In the genomic region with DNA sequence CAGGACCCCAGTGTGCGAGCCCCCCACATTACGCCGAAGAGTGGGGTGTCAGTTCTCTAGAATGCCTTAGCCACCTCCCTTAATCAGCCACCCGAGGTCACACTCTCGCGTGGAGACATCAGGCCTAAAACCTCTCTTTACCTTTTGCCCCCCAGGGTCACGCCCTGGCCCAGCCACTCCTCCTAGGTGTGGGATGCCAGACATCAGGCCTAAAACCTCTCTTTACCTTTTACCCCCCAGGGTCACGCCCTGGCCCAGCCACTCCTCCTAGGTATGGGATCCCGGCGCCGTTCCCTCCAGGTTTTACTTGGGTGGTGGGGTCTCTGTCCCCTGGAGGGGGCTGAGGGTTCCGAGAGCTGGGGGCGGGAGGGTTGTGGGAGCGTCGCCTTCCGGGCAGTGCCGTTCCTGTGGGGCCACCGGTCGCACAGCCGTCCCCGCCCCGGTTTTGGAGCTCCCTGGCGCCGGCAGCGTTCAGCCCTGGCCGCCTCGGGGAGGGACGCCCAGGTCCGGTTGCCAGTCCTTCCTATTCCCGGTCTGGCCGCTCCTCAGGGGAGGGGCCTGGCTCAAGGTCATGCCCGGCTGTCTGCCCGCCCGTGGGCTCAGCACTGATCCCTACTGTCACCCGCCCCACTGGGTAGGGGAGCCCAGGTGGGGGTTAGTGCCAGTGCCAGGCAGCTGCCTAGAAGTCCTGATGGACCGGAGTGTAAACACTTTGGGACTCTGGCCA, we compare ENCODE assay signal across 8 cellular contexts. TPM values are rescaled to one million over a fixed set of nuclear protein-coding genes. Genes with fewer than 3 reads are reported as not detected.
DNase-seq lines count a peak whose midpoint lies in the region; ATAC-seq and TF ChIP-seq lines count a peak whose summit lies in the region.

No MANE protein-coding gene starts in this region.

- under 1% methylated on average over 36 of the region's 36 CpGs for WGBS in right cardiac atrium
- 0 to 1% (median 1%) methylated on average over 35 to 36 of the region's 36 CpGs for WGBS in psoas muscle, 3 donors

- H3K27ac ChIP-seq in right cardiac atrium (ENCODE audit: low read length) (peak overlapping the region; percentile 65), psoas muscle (peak overlapping the region; percentile 96)

- H3K4me3 ChIP-seq in right cardiac atrium (ENCODE audit: low read length) = peak overlapping the region; percentile 92
- H3K4me3 ChIP-seq in psoas muscle = peak overlapping the region; percentile 98

- peaks cover 0 to 20% of the 10 kb centered on the region in 2 donors for H3K36me3 ChIP-seq in psoas muscle (ENCODE audit: insufficient read depth in 1 of 2, low read depth in 1 of 2)

- peak; percentile 38 for DNase-seq in activated T-cell treated with anti-CD3 and anti-CD28 coated beads, Interleukin-2, amount 50 U/mL, for 1 hour
- DNase-seq in activated T-cell treated with anti-CD3 and anti-CD28 coated beads for 4 hours (no peak), HuH-7.5 (ENCODE audit: low spot score) (peak; percentile 42), amygdala (lab: John Stamatoyannopoulos, UW) (peak in 29 of 56 donors; percentile 2 to 64 (median 14)), right cardiac atrium (peak; percentile 66 to 88 (median 85)), psoas muscle (peak; percentile 72 to 86), amniotic stem cell (lab: John Stamatoyannopoulos, UW) (no peak)

- no peak for TF ChIP-seq CTCF in psoas muscle (IDR thresholded peaks at IDR 0.05)

- peak; percentile 82 to 84 for ATAC-seq in right cardiac atrium
- peak; percentile 80 to 85 (median 81) for ATAC-seq in psoas muscle
- ATAC-seq in HG02884 (IDR thresholded peaks at IDR 0.05; ENCODE audit: unreplicated experiment) = no peak

- no peaks in the 10 kb centered on the region for H3K9me3 ChIP-seq in right cardiac atrium (ENCODE audit: control insufficient read depth, low read length)
- H3K9me3 ChIP-seq in psoas muscle = no peaks in the 10 kb centered on the region

- H3K27me3 ChIP-seq in right cardiac atrium (ENCODE audit: control insufficient read depth, insufficient read depth) = no peaks in the 10 kb centered on the region
- H3K27me3 ChIP-seq in psoas muscle (ENCODE audit: insufficient read depth in 3 of 3, low read length in 2 of 3) = no peaks in the 10 kb centered on the region

- peaks cover 5% of the 10 kb centered on the region for H3K4me1 ChIP-seq in right cardiac atrium (ENCODE audit: control insufficient read depth, insufficient read depth, low read length)
- H3K4me1 ChIP-seq in psoas muscle = peaks cover 13% of the 10 kb centered on the region

- intact Hi-C loops in right cardiac atrium (cut with DNase I) (no loop called here), psoas muscle (cut with DNase I) (no loop called here)

RNA-seq across cellular contexts. Expression of gene VPS13D, which starts 0.9 kb away (rescaled TPM):
- total RNA-seq in right cardiac atrium (10 to 100 TPM; 45.9 to 56.4 (median 55.2) TPM), psoas muscle (10 to 100 TPM; 32.3 to 69.1 (median 51.1) TPM)
- polyA plus RNA-seq in right cardiac atrium (25.8 TPM), psoas muscle (10 to 100 TPM; 19.9 to 45.3 (median 25.3) TPM)

Comparison
In these comparisons a context has a peak if more than half of its experiments do, and no peak if none do; other contexts are left out.
1. DNase-seq: peak in activated T-cell treated with anti-CD3 and anti-CD28 coated beads, Interleukin-2, amount 50 U/mL, for 1 hour (single experiment), HuH-7.5 (single experiment), amygdala (29 of 56), right cardiac atrium (3 of 3) and psoas muscle (2 of 2); none in activated T-cell treated with anti-CD3 and anti-CD28 coated beads for 4 hours (single experiment) and amniotic stem cell (single experiment).